15 cellular contexts compared by ENCODE assay signal in the genomic region with DNA sequence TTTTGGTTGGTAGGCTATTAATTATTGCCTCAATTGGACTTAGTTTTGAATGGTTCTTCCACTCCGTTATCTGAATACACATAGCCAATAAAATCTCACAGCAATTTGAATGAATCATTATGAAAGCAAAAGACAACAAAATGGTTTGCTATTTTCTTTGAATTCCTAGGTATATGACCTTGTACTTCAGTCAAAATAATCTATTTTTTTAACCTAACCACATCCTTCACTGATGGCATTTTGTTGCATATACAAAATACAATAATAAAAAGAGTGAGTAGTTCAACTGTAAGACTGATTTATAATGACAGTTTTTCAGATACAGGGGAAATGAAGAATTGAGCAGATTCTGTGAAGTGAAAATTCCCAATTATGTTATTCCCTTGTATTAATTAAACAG.
A peak's percentile ranks its signal among the peaks of the same experiment; 100 is the strongest.
DNase-seq lines count a peak whose midpoint lies in the region; ATAC-seq, FAIRE-seq and TF ChIP-seq lines count a peak whose summit lies in the region.
"Had no signal": no experiment of that assay in that cellular context is flagged by ENCODE, and none has a peak within 500 bp of the region (broad histone marks: within the 10 kb centered on the region; RNA-seq: fewer than 3 reads in every experiment).

No MANE protein-coding gene starts in this region.

- no peaks in the 10 kb centered on the region for H4K20me1 ChIP-seq in keratinocyte (ENCODE audit: control insufficient read depth, extremely low read depth, insufficient read depth, low read length)
- H4K20me1 ChIP-seq: BLaER1 treated with 17β-estradiol and CSF1 and Interleukin-3, amounts not matched to agents 10 nM and 100 nM had no signal

- peaks cover 10% of the 10 kb centered on the region for H3K4me1 ChIP-seq in ACC112 (ENCODE audit: control insufficient read depth, insufficient read depth, low read length, unreplicated experiment)
- H3K4me1 ChIP-seq in keratinocyte (ENCODE audit: control insufficient read depth, extremely low read depth, insufficient read depth, low read length), result peaks cover 14% of the 10 kb centered on the region
- H3K4me1 ChIP-seq in body of pancreas, result no peaks in the 10 kb centered on the region
- no peaks in the 10 kb centered on the region for H3K4me1 ChIP-seq in CD4-positive, alpha-beta memory T cell (ENCODE audit: insufficient read depth, low read length)
- H3K4me1 ChIP-seq: BLaER1 treated with 17β-estradiol and CSF1 and Interleukin-3, amounts not matched to agents 10 nM and 100 nM; Peyer's patch had no signal

- H3K36me3 ChIP-seq in ACC112 (ENCODE audit: insufficient read depth, low read length) (no peaks in the 10 kb centered on the region), keratinocyte (ENCODE audit: control insufficient read depth in 2 of 2, extremely low read depth in 1 of 2, insufficient read depth in 2 of 2, low read length in 2 of 2) (no peaks in the 10 kb centered on the region), body of pancreas (replicated peaks in 1 of 2; ENCODE audit: insufficient read depth in 1 of 2, low read depth in 2 of 2) (no peaks in the 10 kb centered on the region)
- no peaks in the 10 kb centered on the region for H3K36me3 ChIP-seq in CD4-positive, alpha-beta memory T cell (ENCODE audit: insufficient read depth, low read length)
- H3K36me3 ChIP-seq: BLaER1 treated with 17β-estradiol and CSF1 and Interleukin-3, amounts not matched to agents 10 nM and 100 nM; Peyer's patch had no signal

- H3K4me1 Mint-ChIP-seq in CD4-positive, alpha-beta memory T cell, result no peaks in the 10 kb centered on the region
- H3K4me1 Mint-ChIP-seq: H9 had no signal

- no peak overlapping the region for H3K27ac Mint-ChIP-seq in CD4-positive, alpha-beta memory T cell
- H3K27ac Mint-ChIP-seq: H9 had no signal

- peak overlapping the region; percentile 72 for H3K27ac ChIP-seq in ACC112 (ENCODE audit: low read depth, low read length)
- no peak overlapping the region for H3K27ac ChIP-seq in keratinocyte (ENCODE audit: control insufficient read depth, insufficient read depth, low read length)
- H3K27ac ChIP-seq in body of pancreas, result no peak overlapping the region
- no peak overlapping the region for H3K27ac ChIP-seq in CD4-positive, alpha-beta memory T cell (ENCODE audit: low read depth, low read length)
- H3K27ac ChIP-seq: BLaER1 treated with 17β-estradiol and CSF1 and Interleukin-3, amounts not matched to agents 10 nM and 100 nM; Peyer's patch had no signal

- intact Hi-C loops in body of pancreas (cut with DNase I), result no loop called here
- intact Hi-C loops in CD4-positive, alpha-beta memory T cell (cut with micrococcal nuclease), result no loop called here

- no peak for TF ChIP-seq CTCF in keratinocyte (optimal IDR thresholded peaks at IDR 0.05 in 1 of 3, IDR thresholded peaks at IDR 0.05 in 1 of 3, conservative IDR thresholded peaks at IDR 0.05 in 1 of 3; ENCODE audit: extremely low read depth in 1 of 3, insufficient read depth in 2 of 3, low read length in 3 of 3)
- no peak for TF ChIP-seq CTCF in body of pancreas (IDR thresholded peaks at IDR 0.05)

- H3K9me3 ChIP-seq in keratinocyte (ENCODE audit: control insufficient read depth, low read depth, low read length) (no peaks in the 10 kb centered on the region), body of pancreas (no peaks in the 10 kb centered on the region)
- H3K9me3 ChIP-seq in CD4-positive, alpha-beta memory T cell (ENCODE audit: control insufficient read depth in 1 of 2, low read length in 2 of 2), result no peaks in the 10 kb centered on the region
- H3K9me3 ChIP-seq: Peyer's patch had no signal

- H3K4me3 ChIP-seq in ACC112 (ENCODE audit: low read depth, low read length) (no peak overlapping the region), keratinocyte (ENCODE audit: control insufficient read depth in 2 of 3, extremely low read depth in 1 of 3, insufficient read depth in 2 of 3, low read depth in 1 of 3, low read length in 3 of 3) (no peak overlapping the region), body of pancreas (no peak overlapping the region)
- no peak overlapping the region for H3K4me3 ChIP-seq in CD4-positive, alpha-beta memory T cell (ENCODE audit: low read length in 2 of 2)
- H3K4me3 ChIP-seq: BLaER1 treated with 17β-estradiol and CSF1 and Interleukin-3, amounts not matched to agents 10 nM and 100 nM; Peyer's patch had no signal

- no peaks in the 10 kb centered on the region for H3K27me3 Mint-ChIP-seq in CD4-positive, alpha-beta memory T cell

- no peaks in the 10 kb centered on the region for H3K9me1 ChIP-seq in keratinocyte (ENCODE audit: control insufficient read depth, extremely low read depth, insufficient read depth, low read length)

- no peak overlapping the region for H3K9ac ChIP-seq in keratinocyte (ENCODE audit: control insufficient read depth, extremely low read depth, insufficient read depth, low read length)
- H3K9ac ChIP-seq: BLaER1 treated with 17β-estradiol and CSF1 and Interleukin-3, amounts not matched to agents 10 nM and 100 nM had no signal

- peak; percentile 20 for DNase-seq in HS-27A (ENCODE audit: low read depth)
- DNase-seq in amniotic epithelial cell (ENCODE audit: low read depth), result peak; percentile 39
- DNase-seq in keratinocyte (ENCODE audit: low read depth, low spot score), result no peak
- no peak for DNase-seq in body of pancreas
- no peak for DNase-seq in effector CD8-positive, alpha-beta T cell (lab: John Stamatoyannopoulos, UW)
- no peak for DNase-seq in CD4-positive, alpha-beta memory T cell
- no peak for DNase-seq in T1000 (lab: John Stamatoyannopoulos, UW)
- DNase-seq: DND-41, H9, NCI-H524 treated with DMSO at 0.1 percent for 48 hours, Peyer's patch, Right ventricle myocardium superior had no signal

- CTCF ChIA-PET in CD4-positive, alpha-beta memory T cell (lab: Charles Lee; ENCODE audit: partially characterized antibody), result no interaction called here

- H3K4me3 Mint-ChIP-seq in CD4-positive, alpha-beta memory T cell, result no peak overlapping the region
- H3K4me3 Mint-ChIP-seq: H9 had no signal

- peaks cover 0 to 14% (median 2%) of the 10 kb centered on the region in 8 donors for H3K9me3 Mint-ChIP-seq in CD4-positive, alpha-beta memory T cell

- H3K36me3 Mint-ChIP-seq in CD4-positive, alpha-beta memory T cell, result no peaks in the 10 kb centered on the region

- dilution Hi-C loops in keratinocyte (cut with MboI; ENCODE audit: extremely low pct_ligation_motif_present, low sequenced_read_pairs), result no loop called here

- ATAC-seq in body of pancreas, result no peak

- POLR2A ChIA-PET in CD4-positive, alpha-beta memory T cell (lab: Charles Lee; ENCODE audit: partially characterized antibody), result no interaction called here

- no peak overlapping the region for H3K4me2 ChIP-seq in keratinocyte (ENCODE audit: control insufficient read depth, extremely low read depth, insufficient read depth, low read depth, low read length)
- H3K4me2 ChIP-seq: BLaER1 treated with 17β-estradiol and CSF1 and Interleukin-3, amounts not matched to agents 10 nM and 100 nM had no signal

- TF ChIP-seq POLR2A in body of pancreas (IDR thresholded peaks at IDR 0.05), result no peak

- FAIRE-seq in keratinocyte (lab: Jason Lieb, UNC), result peak; percentile 13
- FAIRE-seq: A204.1 had no signal

- H3K27me3 ChIP-seq in ACC112 (ENCODE audit: insufficient read depth, low read length), result no peaks in the 10 kb centered on the region
- H3K27me3 ChIP-seq in keratinocyte (ENCODE audit: control insufficient read depth, extremely low read depth, insufficient read depth, low read length), result no peaks in the 10 kb centered on the region
- no peaks in the 10 kb centered on the region for H3K27me3 ChIP-seq in body of pancreas
- H3K27me3 ChIP-seq in CD4-positive, alpha-beta memory T cell (ENCODE audit: insufficient read depth, low read length), result no peaks in the 10 kb centered on the region
- H3K27me3 ChIP-seq: BLaER1 treated with 17β-estradiol and CSF1 and Interleukin-3, amounts not matched to agents 10 nM and 100 nM; Peyer's patch had no signal

- H3K79me2 ChIP-seq in ACC112 (ENCODE audit: control insufficient read depth, insufficient read depth, low read length, unreplicated experiment) (no peaks in the 10 kb centered on the region), keratinocyte (ENCODE audit: control insufficient read depth, insufficient read depth, low read length) (no peaks in the 10 kb centered on the region)

- WGBS in body of pancreas, 2 donors, result 52 to 59% methylated on average over 1 of the region's 1 CpG

- H2AFZ ChIP-seq in ACC112 (ENCODE audit: low read length, unreplicated experiment), result no peak overlapping the region
- no peak overlapping the region for H2AFZ ChIP-seq in keratinocyte (ENCODE audit: control insufficient read depth, low read length)

Comparison
In these comparisons a context has a peak if more than half of its experiments do, and no peak if none do; other contexts are left out.
1. DNase-seq: peak in HS-27A (single experiment) and amniotic epithelial cell (single experiment); none in keratinocyte (single experiment), body of pancreas (0 of 4), effector CD8-positive, alpha-beta T cell (single experiment), CD4-positive, alpha-beta memory T cell (0 of 5) and T1000 (single experiment).